In the genomic region with DNA sequence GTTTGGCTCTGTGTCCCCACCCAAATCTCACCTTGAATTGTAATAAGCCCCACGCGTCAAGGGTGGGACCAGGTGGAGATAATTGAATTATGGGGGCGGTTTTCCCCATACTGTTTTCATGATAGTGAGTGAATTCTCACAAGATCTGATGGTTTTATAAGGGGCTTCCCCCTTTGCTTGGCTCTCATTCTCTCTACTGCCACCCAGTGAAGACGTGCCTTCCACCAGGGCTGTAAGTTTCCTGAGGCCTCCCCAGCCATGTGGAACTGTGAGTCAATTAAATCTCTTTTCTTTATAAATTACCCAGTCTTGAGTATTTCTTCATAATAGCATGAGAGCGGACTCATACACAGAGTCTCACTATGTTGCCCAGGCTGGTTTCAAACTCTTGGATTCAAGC, we compare ENCODE assay signal across 7 cellular contexts. TPM values are rescaled to one million over a fixed set of nuclear protein-coding genes. Genes with fewer than 3 reads are reported as not detected.
A peak's percentile ranks its signal among the peaks of the same experiment; 100 is the strongest.
DNase-seq lines count a peak whose midpoint lies in the region; ATAC-seq and TF ChIP-seq lines count a peak whose summit lies in the region.
"Not testable (repeated sequence)": the region's sequence is repeated elsewhere in the genome, so short reads cannot be mapped to it uniquely, and the experiment has no call there.

No MANE protein-coding gene starts in this region.

- not testable (repeated sequence) for ATAC-seq in Panc1
- peak; percentile 51 for ATAC-seq in effector memory CD8-positive, alpha-beta T cell (replicated peaks)
- ATAC-seq in natural killer cell = peak; percentile 54 to 98 (median 96)

- H3K27me3 ChIP-seq in Panc1 (ENCODE audit: control insufficient read depth, insufficient read depth, low read length) = not testable (repeated sequence)

- peaks cover 16% of the 10 kb centered on the region for H3K4me1 ChIP-seq in Panc1 (ENCODE audit: control insufficient read depth, insufficient read depth, low read length)

- peak; percentile 13 for TF ChIP-seq CTCF in GM13977 (IDR thresholded peaks at IDR 0.05; ENCODE audit: extremely low read depth, insufficient read depth, missing control alignments)
- not testable (repeated sequence) for TF ChIP-seq CTCF in Panc1 (IDR thresholded peaks at IDR 0.05); natural killer cell (IDR thresholded peaks at IDR 0.05)

- H3K36me3 ChIP-seq in Panc1 (ENCODE audit: control insufficient read depth, insufficient read depth, low read length) = not testable (repeated sequence)

- intact Hi-C loops in Panc1 (cut with micrococcal nuclease; ENCODE audit: unreplicated experiment); activated CD4-positive, alpha-beta memory T cell treated with anti-CD3 and anti-CD28 coated beads for 36 hours (cut with micrococcal nuclease); natural killer cell (cut with micrococcal nuclease): not testable (repeated sequence)

- not testable (repeated sequence) for H3K27ac Mint-ChIP-seq in activated CD4-positive, alpha-beta memory T cell treated with anti-CD3 and anti-CD28 coated beads for 36 hours; effector memory CD8-positive, alpha-beta T cell
- H3K27ac Mint-ChIP-seq in natural killer cell = peak overlapping the region; percentile 31 to 62

- BruUV-seq in Panc1 (replicated peaks; lab: Mats Ljungman, UMichigan) = not testable (repeated sequence)

- H3K9me3 ChIP-seq in Panc1 (ENCODE audit: control insufficient read depth, insufficient read depth, low read depth, low read length) = not testable (repeated sequence)

- in situ Hi-C loops in GM13977 (cut with MboI; ENCODE audit: low pct_unique_long_range_greater_than_20kb, low sequenced_read_pairs, unreplicated experiment); Panc1 (cut with HindIII; ENCODE audit: low pct_unique_long_range_greater_than_20kb, low sequenced_read_pairs): not testable (repeated sequence)

- CTCF ChIA-PET in Panc1 (lab: Charles Lee); activated CD4-positive, alpha-beta memory T cell treated with anti-CD3 and anti-CD28 coated beads for 36 hours (lab: Charles Lee): not testable (repeated sequence)

- H3K4me1 Mint-ChIP-seq in activated CD4-positive, alpha-beta memory T cell treated with anti-CD3 and anti-CD28 coated beads for 36 hours (ENCODE audit: low read depth) = not testable (repeated sequence)
- H3K4me1 Mint-ChIP-seq in effector memory CD8-positive, alpha-beta T cell (ENCODE audit: low read depth in 2 of 2) = peaks cover 7 to 24% of the 10 kb centered on the region in 2 donors
- peaks cover 36 to 42% of the 10 kb centered on the region in 2 donors for H3K4me1 Mint-ChIP-seq in natural killer cell

- H3K36me3 Mint-ChIP-seq in activated CD4-positive, alpha-beta memory T cell treated with anti-CD3 and anti-CD28 coated beads for 36 hours; effector memory CD8-positive, alpha-beta T cell (ENCODE audit: insufficient read depth); natural killer cell: not testable (repeated sequence)

- not testable (repeated sequence) for DNase-seq in GM13977 (ENCODE audit: low spot score); Panc1 (ENCODE audit: low read depth, low spot score); natural killer cell
- peak; percentile 52 for DNase-seq in activated CD4-positive, alpha-beta memory T cell treated with anti-CD3 and anti-CD28 coated beads for 36 hours
- DNase-seq in activated gamma-delta T cell treated with Interleukin-2 at 50 U/mL for 16 hours = peak; percentile 18
- peak in 1 of 3 experiments; percentile 12 for DNase-seq in effector memory CD8-positive, alpha-beta T cell
- DNase-seq in stimulated activated CD8-positive, alpha-beta memory T cell treated with anti-CD3 and anti-CD28 coated beads, Interleukin-12 subunit alpha, Interleukin-12 subunit beta, amount 100 ng/mL, for 1 hour (ENCODE audit: low read depth) = peak; percentile 12

- H3K9me3 Mint-ChIP-seq in activated CD4-positive, alpha-beta memory T cell treated with anti-CD3 and anti-CD28 coated beads for 36 hours; effector memory CD8-positive, alpha-beta T cell; natural killer cell: not testable (repeated sequence)

- H3K4me3 Mint-ChIP-seq in activated CD4-positive, alpha-beta memory T cell treated with anti-CD3 and anti-CD28 coated beads for 36 hours; effector memory CD8-positive, alpha-beta T cell: not testable (repeated sequence)
- peak overlapping the region; percentile 17 for H3K4me3 Mint-ChIP-seq in natural killer cell

- POLR2A ChIA-PET in Panc1 (lab: Charles Lee) = not testable (repeated sequence)
- POLR2A ChIA-PET in activated CD4-positive, alpha-beta memory T cell treated with anti-CD3 and anti-CD28 coated beads for 36 hours (lab: Charles Lee) = interaction anchor here (1.0 kb wide), 1 partner anchor 72 kb away, joined by 3 read pairs; no protein-coding TSS in a partner anchor

- H3K27ac ChIP-seq in Panc1 (ENCODE audit: low read length) = peak overlapping the region; percentile 1; the same call in 1 of the 2 replicates

- not testable (repeated sequence) for H3K27me3 Mint-ChIP-seq in activated CD4-positive, alpha-beta memory T cell treated with anti-CD3 and anti-CD28 coated beads for 36 hours; effector memory CD8-positive, alpha-beta T cell; natural killer cell (ENCODE audit: low read depth in 2 of 2)

- not testable (repeated sequence) for H3K4me3 ChIP-seq in Panc1 (ENCODE audit: low read depth in 2 of 2, low read length in 2 of 2)

RNA-seq across cellular contexts. Expression of gene PLAC8, which starts 31.2 kb away (rescaled TPM):
- 154 TPM for total RNA-seq in Panc1 (2021; ENCODE audit: unreplicated experiment)
- 87.6 TPM for polyA plus RNA-seq in Panc1 (2012; ENCODE audit: insufficient read length)
- total RNA-seq in activated CD4-positive, alpha-beta memory T cell treated with anti-CD3 and anti-CD28 coated beads for 36 hours = 10 to 100 TPM; 16.9 to 17.9 TPM
- total RNA-seq in natural killer cell = 100 to 1,000 TPM; 684 to 889 (median 821) TPM
